ENCODE assay signal across 9 cellular contexts in the genomic region with DNA sequence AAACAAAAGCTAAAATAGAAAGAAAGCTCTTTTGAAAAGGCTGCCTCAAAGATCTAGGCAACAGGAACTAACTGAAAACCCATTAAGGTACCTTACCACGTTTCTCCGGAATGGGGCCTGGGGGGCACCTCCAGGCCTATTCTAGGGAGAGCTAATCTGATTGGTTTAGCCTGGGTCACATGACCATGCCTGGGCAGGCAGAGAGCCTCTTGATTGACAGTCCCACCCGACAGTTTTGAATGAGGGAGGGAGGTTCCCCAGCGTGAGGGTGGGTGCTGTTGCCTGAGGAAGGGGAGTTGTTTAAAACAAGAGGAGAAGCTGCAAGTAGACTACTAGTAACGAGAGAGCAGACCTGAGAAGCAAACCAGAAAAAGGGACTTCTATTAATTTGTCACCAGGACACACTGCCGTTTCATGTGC.
DNase-seq lines count a peak whose midpoint lies in the region; ATAC-seq and TF ChIP-seq lines count a peak whose summit lies in the region.
"Had no signal": no experiment of that assay in that cellular context is flagged by ENCODE, and none has a peak within 500 bp of the region (broad histone marks: within the 10 kb centered on the region; RNA-seq: fewer than 3 reads in every experiment).

No MANE protein-coding gene starts in this region.

- H2BK120ac ChIP-seq in H9 (ENCODE audit: low read depth, low read length, poor library complexity, severe bottlenecking) = no peak overlapping the region

- H4K20me1 ChIP-seq in H9 (ENCODE audit: control insufficient read depth, insufficient read depth, insufficient read length) = no peaks in the 10 kb centered on the region

- H3K27ac Mint-ChIP-seq in H9 = no peak overlapping the region

- H3K27me3 Mint-ChIP-seq in H9 (ENCODE audit: low read depth) = no peaks in the 10 kb centered on the region

- no peak overlapping the region for H2AK5ac ChIP-seq in H9 (ENCODE audit: insufficient read length, low read length)

- H3T11ph ChIP-seq in H9 (ENCODE audit: low read length) = no peak overlapping the region

- H2BK5ac ChIP-seq in H9 (ENCODE audit: insufficient read length, low read length) = no peak overlapping the region

- no peaks in the 10 kb centered on the region for H3K79me1 ChIP-seq in H9 (ENCODE audit: insufficient read depth, low read depth, low read length, poor library complexity, severe bottlenecking)

- H3K4me3 Mint-ChIP-seq in H9 = no peak overlapping the region

- no peaks in the 10 kb centered on the region for H3K9me3 Mint-ChIP-seq in H9

- ATAC-seq in SK-N-SH treated with all-trans-retinoic acid at 6 μM for 48 hours = peak; percentile 52

- H3K79me2 ChIP-seq in H9 (ENCODE audit: insufficient read depth, low read length) = no peaks in the 10 kb centered on the region

- no CpG with 5 or more reads among the region's 6 CpGs for WGBS in H9 (ENCODE audit: extremely low coverage, insufficient read length, low lambda C conversion rate)

- H4K8ac ChIP-seq in H9 (replicated peaks; ENCODE audit: insufficient read length, low read depth, low read length) = no peak overlapping the region

- no peak overlapping the region for H3K14ac ChIP-seq in H9 (ENCODE audit: insufficient read depth, low read length)

- H3K9ac ChIP-seq in H9 (ENCODE audit: extremely low read depth, insufficient read length, low read length) = no peak overlapping the region

- H4K5ac ChIP-seq in H9 (ENCODE audit: insufficient read length, low read depth, low read length) = peak overlapping the region; percentile 19

- no peak overlapping the region for H2BK12ac ChIP-seq in H9 (ENCODE audit: insufficient read length, low read depth, low read length)

- H3K4ac ChIP-seq in H9 (ENCODE audit: low read depth, low read length) = no peak overlapping the region

- H3K18ac ChIP-seq in H9 (ENCODE audit: insufficient read length, low read depth, low read length) = no peak overlapping the region

- no peak overlapping the region for H3K27ac ChIP-seq in H9 (ENCODE audit: insufficient read length, low read depth, low read length)

- no peak overlapping the region for H3K56ac ChIP-seq in H9 (ENCODE audit: insufficient read length, low read depth, low read length)

- H2BK15ac ChIP-seq in H9 (ENCODE audit: low read depth, low read length) = no peak overlapping the region

- no peak overlapping the region for H3K4me2 ChIP-seq in H9 (ENCODE audit: insufficient read depth, insufficient read length, low read length)

- no peak overlapping the region for H4K91ac ChIP-seq in H9 (ENCODE audit: insufficient read length, low read depth, low read length)

- no peak overlapping the region for H3K23ac ChIP-seq in H9 (ENCODE audit: insufficient read length, low read depth, low read length)

- no peak overlapping the region for H2BK20ac ChIP-seq in H9 (ENCODE audit: low read depth, low read length, poor library complexity, severe bottlenecking)

- peaks cover 2% of the 10 kb centered on the region; the same call in 1 of the 2 replicates for H3K4me1 ChIP-seq in H9 (ENCODE audit: insufficient read depth, low read length)

- peak overlapping the region; percentile 53 for H2AFZ ChIP-seq in H9 (ENCODE audit: low read length)

- no peaks in the 10 kb centered on the region for H3K27me3 ChIP-seq in H9 (ENCODE audit: insufficient read depth, low read length)

- H3K36me3 Mint-ChIP-seq in H9 (ENCODE audit: insufficient read depth in 1 of 3, low read depth in 3 of 3) = no peaks in the 10 kb centered on the region

- peaks cover 0 to 2% of the 10 kb centered on the region in 2 experiments; a peak in 1 of 4 replicates for H3K4me1 Mint-ChIP-seq in H9

- no peak for TF ChIP-seq CTCF in H9 (conservative IDR thresholded peaks at IDR 0.05)

- DNase-seq in Daoy (ENCODE audit: low read depth) (peak; percentile 43), H9 (peak; percentile 94), midbrain (lab: John Stamatoyannopoulos, UW) (peak; percentile 42), middle frontal gyrus (ENCODE audit: extremely low spot score, low spot score) (no peak), SHP77 (lab: John Stamatoyannopoulos, UW) (no peak), NCI-H748 treated with DMSO at 0.1 percent for 48 hours (lab: John Stamatoyannopoulos, UW) (no peak), kidney glomerular epithelial cell (lab: John Stamatoyannopoulos, UW) (no peak)
- DNase-seq: activated effector memory CD4-positive, alpha-beta T cell treated with Interleukin-2 at 50 U/mL for 16 hours had no signal

- H3K9me3 ChIP-seq in H9 (ENCODE audit: control insufficient read depth, low read depth, low read length) = no peaks in the 10 kb centered on the region

- H3K23me2 ChIP-seq in H9 (ENCODE audit: insufficient read length, low read depth, low read length, poor library complexity, severe bottlenecking) = peaks cover 2% of the 10 kb centered on the region

TF ChIP-seq in SK-N-SH treated with all-trans-retinoic acid at 6 μM for 48 hours, 23 proteins besides CTCF, POLR2A, EP300 and RAD21 (continues in another document):
- TF ChIP-seq ESRRG (CRISPR knock-in tag; IDR thresholded peaks at IDR 0.05) = no peak
- TF ChIP-seq, protein P1, sequence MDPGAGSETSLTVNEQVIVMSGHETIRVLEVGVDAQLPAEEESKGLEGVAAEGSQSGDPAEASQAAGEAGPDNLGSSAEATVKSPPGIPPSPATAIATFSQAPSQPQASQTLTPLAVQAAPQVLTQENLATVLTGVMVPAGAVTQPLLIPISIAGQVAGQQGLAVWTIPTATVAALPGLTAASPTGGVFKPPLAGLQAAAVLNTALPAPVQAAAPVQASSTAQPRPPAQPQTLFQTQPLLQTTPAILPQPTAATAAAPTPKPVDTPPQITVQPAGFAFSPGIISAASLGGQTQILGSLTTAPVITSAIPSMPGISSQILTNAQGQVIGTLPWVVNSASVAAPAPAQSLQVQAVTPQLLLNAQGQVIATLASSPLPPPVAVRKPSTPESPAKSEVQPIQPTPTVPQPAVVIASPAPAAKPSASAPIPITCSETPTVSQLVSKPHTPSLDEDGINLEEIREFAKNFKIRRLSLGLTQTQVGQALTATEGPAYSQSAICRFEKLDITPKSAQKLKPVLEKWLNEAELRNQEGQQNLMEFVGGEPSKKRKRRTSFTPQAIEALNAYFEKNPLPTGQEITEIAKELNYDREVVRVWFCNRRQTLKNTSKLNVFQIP (CRISPR knock-in tag; IDR thresholded peaks at IDR 0.05; ENCODE audit: borderline replicate concordance, low read depth) = no peak
- TF ChIP-seq ISL1 (CRISPR knock-in tag; IDR thresholded peaks at IDR 0.05) = no peak
- TF ChIP-seq PPARA (CRISPR knock-in tag; IDR thresholded peaks at IDR 0.05; ENCODE audit: borderline replicate concordance) = no peak
- TF ChIP-seq, protein P2, sequence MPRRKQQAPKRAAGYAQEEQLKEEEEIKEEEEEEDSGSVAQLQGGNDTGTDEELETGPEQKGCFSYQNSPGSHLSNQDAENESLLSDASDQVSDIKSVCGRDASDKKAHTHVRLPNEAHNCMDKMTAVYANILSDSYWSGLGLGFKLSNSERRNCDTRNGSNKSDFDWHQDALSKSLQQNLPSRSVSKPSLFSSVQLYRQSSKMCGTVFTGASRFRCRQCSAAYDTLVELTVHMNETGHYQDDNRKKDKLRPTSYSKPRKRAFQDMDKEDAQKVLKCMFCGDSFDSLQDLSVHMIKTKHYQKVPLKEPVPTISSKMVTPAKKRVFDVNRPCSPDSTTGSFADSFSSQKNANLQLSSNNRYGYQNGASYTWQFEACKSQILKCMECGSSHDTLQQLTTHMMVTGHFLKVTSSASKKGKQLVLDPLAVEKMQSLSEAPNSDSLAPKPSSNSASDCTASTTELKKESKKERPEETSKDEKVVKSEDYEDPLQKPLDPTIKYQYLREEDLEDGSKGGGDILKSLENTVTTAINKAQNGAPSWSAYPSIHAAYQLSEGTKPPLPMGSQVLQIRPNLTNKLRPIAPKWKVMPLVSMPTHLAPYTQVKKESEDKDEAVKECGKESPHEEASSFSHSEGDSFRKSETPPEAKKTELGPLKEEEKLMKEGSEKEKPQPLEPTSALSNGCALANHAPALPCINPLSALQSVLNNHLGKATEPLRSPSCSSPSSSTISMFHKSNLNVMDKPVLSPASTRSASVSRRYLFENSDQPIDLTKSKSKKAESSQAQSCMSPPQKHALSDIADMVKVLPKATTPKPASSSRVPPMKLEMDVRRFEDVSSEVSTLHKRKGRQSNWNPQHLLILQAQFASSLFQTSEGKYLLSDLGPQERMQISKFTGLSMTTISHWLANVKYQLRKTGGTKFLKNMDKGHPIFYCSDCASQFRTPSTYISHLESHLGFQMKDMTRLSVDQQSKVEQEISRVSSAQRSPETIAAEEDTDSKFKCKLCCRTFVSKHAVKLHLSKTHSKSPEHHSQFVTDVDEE (CRISPR knock-in tag; IDR thresholded peaks at IDR 0.05) = no peak
- no peak for TF ChIP-seq ZNF8 (CRISPR knock-in tag; IDR thresholded peaks at IDR 0.05)
- TF ChIP-seq, protein P3, sequence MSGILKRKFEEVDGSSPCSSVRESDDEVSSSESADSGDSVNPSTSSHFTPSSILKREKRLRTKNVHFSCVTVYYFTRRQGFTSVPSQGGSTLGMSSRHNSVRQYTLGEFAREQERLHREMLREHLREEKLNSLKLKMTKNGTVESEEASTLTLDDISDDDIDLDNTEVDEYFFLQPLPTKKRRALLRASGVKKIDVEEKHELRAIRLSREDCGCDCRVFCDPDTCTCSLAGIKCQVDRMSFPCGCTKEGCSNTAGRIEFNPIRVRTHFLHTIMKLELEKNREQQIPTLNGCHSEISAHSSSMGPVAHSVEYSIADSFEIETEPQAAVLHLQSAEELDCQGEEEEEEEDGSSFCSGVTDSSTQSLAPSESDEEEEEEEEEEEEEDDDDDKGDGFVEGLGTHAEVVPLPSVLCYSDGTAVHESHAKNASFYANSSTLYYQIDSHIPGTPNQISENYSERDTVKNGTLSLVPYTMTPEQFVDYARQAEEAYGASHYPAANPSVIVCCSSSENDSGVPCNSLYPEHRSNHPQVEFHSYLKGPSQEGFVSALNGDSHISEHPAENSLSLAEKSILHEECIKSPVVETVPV (CRISPR knock-in tag; IDR thresholded peaks at IDR 0.05) = no peak
- TF ChIP-seq ZFP30 (CRISPR knock-in tag; IDR thresholded peaks at IDR 0.05) = no peak
- no peak for TF ChIP-seq ZFP3 (CRISPR knock-in tag; IDR thresholded peaks at IDR 0.05)
- no peak for TF ChIP-seq TCF4 (CRISPR knock-in tag; IDR thresholded peaks at IDR 0.05; ENCODE audit: borderline replicate concordance)
- no peak for TF ChIP-seq GLIS3 (CRISPR knock-in tag; IDR thresholded peaks at IDR 0.05)
- TF ChIP-seq ARNTL (CRISPR knock-in tag; IDR thresholded peaks at IDR 0.05; ENCODE audit: borderline replicate concordance, low read depth) = no peak
- no peak for TF ChIP-seq ZNF565 (CRISPR knock-in tag; conservative IDR thresholded peaks at IDR 0.05; ENCODE audit: low read depth)
- no peak for TF ChIP-seq TOX (CRISPR knock-in tag; IDR thresholded peaks at IDR 0.05; ENCODE audit: borderline replicate concordance)

Comparison
In these comparisons a context has a peak if more than half of its experiments do, and no peak if none do; other contexts are left out.
1. DNase-seq: peak in Daoy (single experiment), H9 (single experiment) and midbrain (single experiment); none in middle frontal gyrus (single experiment), SHP77 (0 of 2), NCI-H748 treated with DMSO at 0.1 percent for 48 hours (single experiment) and kidney glomerular epithelial cell (single experiment).